ENCODE assay signal across 21 cellular contexts in genomic region chr6:128172752-128173151, GRCh38.
"Had no signal": no experiment of that assay in that cellular context is flagged by ENCODE, and none has a peak within 500 bp of the region (broad histone marks: within the 10 kb centered on the region; RNA-seq: fewer than 3 reads in every experiment).

No MANE protein-coding gene starts in this region.

- H3K27ac Mint-ChIP-seq: IgD-negative memory B cell had no signal

- H3K4me3 ChIP-seq: K562 had no signal

- H3K4me2 ChIP-seq: KMS-11, SK-N-SH had no signal

- H3K4me3 Mint-ChIP-seq: IgD-negative memory B cell had no signal

- H3K36me3 Mint-ChIP-seq: IgD-negative memory B cell had no signal

- DNase-seq: Kasumi-1, MM.1S, NCI-H1092 treated with DMSO at 0.1 percent for 48 hours, NCI-H1436, NCI-H1694, NCI-H187 treated with DMSO at 0.1 percent for 48 hours, NCI-H2029 treated with DMSO at 0.1 percent for 48 hours, NCI-H2171 treated with DMSO at 0.1 percent for 48 hours, NCI-H2227 treated with DMSO at 0.1 percent for 48 hours, NCI-H524, NCI-H526 treated with DMSO at 0.1 percent for 48 hours, NCI-H774, PC-3, SHP77, SK-N-SH, SW 1271 had no signal

- H3K9me3 ChIP-seq: SK-N-SH had no signal

- H3K9me3 Mint-ChIP-seq: IgD-negative memory B cell had no signal

- ATAC-seq: K562, Panc1, PC-3 had no signal

- H3K27ac ChIP-seq: KMS-11, RWPE1 had no signal

- H3K9ac ChIP-seq: KMS-11, SK-N-SH had no signal

- H3K27me3 Mint-ChIP-seq: IgD-negative memory B cell had no signal
